Comparison of ENCODE assay signal across 10 cellular contexts in the genomic region with DNA sequence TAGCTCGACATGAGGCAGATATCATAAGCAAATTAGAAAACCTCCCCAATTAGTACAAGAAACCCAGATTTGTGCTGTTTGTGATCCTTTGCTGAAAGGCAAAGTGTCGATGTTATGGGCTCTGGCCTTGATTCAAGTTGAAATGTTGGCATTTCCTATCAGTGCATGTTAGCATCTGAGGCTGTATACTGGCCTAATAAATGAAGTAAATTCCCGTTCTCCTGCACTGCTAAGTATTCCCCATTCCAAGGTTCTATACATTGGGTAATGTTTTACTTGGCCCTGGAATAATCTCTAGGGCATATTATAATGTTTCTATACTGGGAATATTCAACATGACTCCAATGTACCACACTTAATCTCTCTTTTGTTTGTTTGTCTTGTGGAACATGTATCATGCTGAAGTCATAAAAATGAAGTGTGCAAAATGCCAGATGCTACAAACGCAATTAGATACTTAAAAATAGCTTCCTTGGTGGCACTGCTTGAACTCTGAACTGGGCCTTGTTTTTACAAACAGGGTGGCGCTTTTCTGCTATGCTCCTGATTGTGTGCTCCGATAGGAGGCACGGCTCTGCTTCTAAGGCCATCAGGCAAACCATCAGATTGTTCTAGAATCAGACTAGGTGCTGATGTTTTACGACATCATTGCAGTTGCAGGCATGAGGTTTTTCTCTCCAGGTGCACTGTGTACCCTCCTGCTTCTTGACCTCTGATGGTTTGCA.
DNase-seq lines count a peak whose midpoint lies in the region; ATAC-seq and TF ChIP-seq lines count a peak whose summit lies in the region.
"Had no signal": no experiment of that assay in that cellular context is flagged by ENCODE, and none has a peak within 500 bp of the region (broad histone marks: within the 10 kb centered on the region; RNA-seq: fewer than 3 reads in every experiment).

No MANE protein-coding gene starts in this region.

- H3K4me1 ChIP-seq in SK-N-SH (ENCODE audit: control insufficient read depth in 1 of 2, insufficient read depth in 2 of 2, low read depth in 1 of 2, low read length in 1 of 2) (peaks cover 8 to 10% of the 10 kb centered on the region in 2 experiments; a peak in 3 of 4 replicates), ascending aorta (peaks cover 0 to 11% of the 10 kb centered on the region in 2 donors), transverse colon (peaks cover 0 to 41% (median 30%) of the 10 kb centered on the region in 4 donors)
- H3K4me1 ChIP-seq: BLaER1 had no signal

- intact Hi-C loops in ascending aorta (cut with DNase I) = no loop called here
- intact Hi-C loops in transverse colon (cut with DNase I; ENCODE audit: low total_unique reads) = no loop called here
- intact Hi-C loops in dorsolateral prefrontal cortex (cut with DNase I) = no loop called here

- DNase-seq in SK-N-SH = no peak
- DNase-seq in ascending aorta (ENCODE audit: low spot score in 2 of 2) = no peak
- peak; percentile 31 for DNase-seq in iris pigment epithelial cell (ENCODE audit: low read depth)
- peak; percentile 64 for DNase-seq in transverse colon
- DNase-seq in Kasumi-1 (lab: John Stamatoyannopoulos, UW) = no peak
- DNase-seq in HPDE6-E6E7 (ENCODE audit: extremely low spot score) = no peak
- no peak for DNase-seq in dorsolateral prefrontal cortex
- DNase-seq: stimulated activated naive CD4-positive, alpha-beta T cell treated with Interleukin-2 at 50 U/mL for 16 hours had no signal

- no peaks in the 10 kb centered on the region for H3K36me3 ChIP-seq in SK-N-SH (replicated peaks in 1 of 2; ENCODE audit: control insufficient read depth in 1 of 2, insufficient read depth in 2 of 2, low read length in 1 of 2)
- no peaks in the 10 kb centered on the region for H3K36me3 ChIP-seq in ascending aorta
- H3K36me3 ChIP-seq in transverse colon = no peaks in the 10 kb centered on the region

- CTCF ChIA-PET in SK-N-SH (lab: Yijun Ruan, JAX) = interaction anchor here (1.0 to 1.5 kb wide), 3 partner anchors 8 to 100 kb away, joined by 3 to 4 read pairs (median 3); no protein-coding TSS in a partner anchor

- no peak overlapping the region for H3K9ac ChIP-seq in SK-N-SH
- H3K9ac ChIP-seq: BLaER1 had no signal

- no peaks in the 10 kb centered on the region for H3K79me2 ChIP-seq in SK-N-SH (ENCODE audit: insufficient read depth)

- H3K9me2 ChIP-seq in SK-N-SH = no peaks in the 10 kb centered on the region

- TF ChIP-seq POLR2A in transverse colon (IDR thresholded peaks at IDR 0.05) = no peak

- no peak for TF ChIP-seq EP300 in SK-N-SH (IDR thresholded peaks at IDR 0.05; ENCODE audit: borderline replicate concordance in 1 of 2, low read depth in 1 of 2, low read length in 1 of 2)
- TF ChIP-seq EP300 in transverse colon (IDR thresholded peaks at IDR 0.05; ENCODE audit: low read depth) = no peak

- no peaks in the 10 kb centered on the region for H3F3A ChIP-seq in SK-N-SH (replicated peaks; ENCODE audit: insufficient read depth)

- POLR2A ChIA-PET in SK-N-SH (lab: Yijun Ruan, JAX) = no interaction called here

- H3K4me3 ChIP-seq in SK-N-SH (ENCODE audit: low read depth in 2 of 2, low read length in 1 of 2) = no peak overlapping the region
- peak overlapping the region in 1 of 2 donors; percentile 17 for H3K4me3 ChIP-seq in ascending aorta
- H3K4me3 ChIP-seq in transverse colon = peak overlapping the region in 1 of 4 donors; percentile 13
- H3K4me3 ChIP-seq in dorsolateral prefrontal cortex = peak overlapping the region in 29 of 59 donors; percentile 1 to 46 (median 16)
- H3K4me3 ChIP-seq: BLaER1 had no signal

- no peak overlapping the region for H3K4me2 ChIP-seq in SK-N-SH
- H3K4me2 ChIP-seq: BLaER1 had no signal

- in situ Hi-C loops in transverse colon (cut with MboI; ENCODE audit: low pct_ligation_motif_present in 1 of 4, low pct_unique_long_range_greater_than_20kb in 1 of 4, low sequenced_read_pairs in 3 of 4) = no loop called here

- TF ChIP-seq CTCF in SK-N-SH (IDR thresholded peaks at IDR 0.05) = no peak
- no peak for TF ChIP-seq CTCF in ascending aorta (IDR thresholded peaks at IDR 0.05)
- TF ChIP-seq CTCF in transverse colon (IDR thresholded peaks at IDR 0.05) = no peak
- no peak for TF ChIP-seq CTCF in dorsolateral prefrontal cortex (IDR thresholded peaks at IDR 0.05 in 54 of 56, conservative IDR thresholded peaks at IDR 0.05 in 2 of 56; ENCODE audit: low read depth in 1 of 56, partially characterized antibody in 56 of 56)

- no peaks in the 10 kb centered on the region for H3K27me3 ChIP-seq in SK-N-SH (ENCODE audit: insufficient read depth)
- H3K27me3 ChIP-seq in ascending aorta = no peaks in the 10 kb centered on the region
- no peaks in the 10 kb centered on the region for H3K27me3 ChIP-seq in transverse colon
- no peaks in the 10 kb centered on the region for H3K27me3 ChIP-seq in dorsolateral prefrontal cortex
- H3K27me3 ChIP-seq: BLaER1 had no signal

- ATAC-seq in SK-N-SH treated with all-trans-retinoic acid at 6 μM for 48 hours = peak; percentile 55; the same call in 2 of the 3 replicates

- H4K20me1 ChIP-seq in SK-N-SH (ENCODE audit: insufficient read depth) = no peaks in the 10 kb centered on the region
- H4K20me1 ChIP-seq: BLaER1 had no signal

- no peak for TF ChIP-seq RAD21 in SK-N-SH (IDR thresholded peaks at IDR 0.05; ENCODE audit: low read length)

- H2AFZ ChIP-seq in SK-N-SH (ENCODE audit: low read depth) = no peak overlapping the region

- 70% methylated on average over 8 of the region's 8 CpGs for WGBS in SK-N-SH (ENCODE audit: low lambda C conversion rate)
- WGBS in transverse colon (ENCODE audit: low coverage in 1 of 2), 2 donors = 36 to 56% methylated on average over 3 to 8 of the region's 8 CpGs

- H3K27ac ChIP-seq in SK-N-SH (ENCODE audit: low read depth in 2 of 2, low read length in 1 of 2) = no peak overlapping the region; a peak in 1 of 4 replicates
- peak overlapping the region; percentile 42 to 54 for H3K27ac ChIP-seq in ascending aorta
- H3K27ac ChIP-seq in transverse colon = peak overlapping the region; percentile 72 to 80 (median 76)
- H3K27ac ChIP-seq in dorsolateral prefrontal cortex = peak overlapping the region in 4 of 59 donors; percentile 2 to 38 (median 12)
- H3K27ac ChIP-seq: BLaER1 had no signal

- H3K9me3 ChIP-seq in SK-N-SH (no peaks in the 10 kb centered on the region), ascending aorta (peaks cover 0 to 6% of the 10 kb centered on the region in 2 donors), transverse colon (peaks cover 0 to 5% of the 10 kb centered on the region in 2 donors)

TF ChIP-seq in SK-N-SH treated with all-trans-retinoic acid at 6 μM for 48 hours, 23 proteins besides CTCF, POLR2A, EP300 and RAD21:
- TF ChIP-seq, protein P1, sequence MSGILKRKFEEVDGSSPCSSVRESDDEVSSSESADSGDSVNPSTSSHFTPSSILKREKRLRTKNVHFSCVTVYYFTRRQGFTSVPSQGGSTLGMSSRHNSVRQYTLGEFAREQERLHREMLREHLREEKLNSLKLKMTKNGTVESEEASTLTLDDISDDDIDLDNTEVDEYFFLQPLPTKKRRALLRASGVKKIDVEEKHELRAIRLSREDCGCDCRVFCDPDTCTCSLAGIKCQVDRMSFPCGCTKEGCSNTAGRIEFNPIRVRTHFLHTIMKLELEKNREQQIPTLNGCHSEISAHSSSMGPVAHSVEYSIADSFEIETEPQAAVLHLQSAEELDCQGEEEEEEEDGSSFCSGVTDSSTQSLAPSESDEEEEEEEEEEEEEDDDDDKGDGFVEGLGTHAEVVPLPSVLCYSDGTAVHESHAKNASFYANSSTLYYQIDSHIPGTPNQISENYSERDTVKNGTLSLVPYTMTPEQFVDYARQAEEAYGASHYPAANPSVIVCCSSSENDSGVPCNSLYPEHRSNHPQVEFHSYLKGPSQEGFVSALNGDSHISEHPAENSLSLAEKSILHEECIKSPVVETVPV (CRISPR knock-in tag; IDR thresholded peaks at IDR 0.05) = no peak
- 0 out of 2 replicates have a peak, but pooled peaks have one; percentile 34 for TF ChIP-seq TCF4 (CRISPR knock-in tag; IDR thresholded peaks at IDR 0.05; ENCODE audit: borderline replicate concordance)
- TF ChIP-seq OSR1 (CRISPR knock-in tag; IDR thresholded peaks at IDR 0.05) = no peak
- no peak for TF ChIP-seq PPARA (CRISPR knock-in tag; IDR thresholded peaks at IDR 0.05; ENCODE audit: borderline replicate concordance)
- TF ChIP-seq BACH2 (CRISPR knock-in tag; IDR thresholded peaks at IDR 0.05; ENCODE audit: borderline replicate concordance) = no peak
- TF ChIP-seq ZFP30 (CRISPR knock-in tag; IDR thresholded peaks at IDR 0.05) = no peak
- no peak for TF ChIP-seq ARNTL (CRISPR knock-in tag; IDR thresholded peaks at IDR 0.05; ENCODE audit: borderline replicate concordance, low read depth)
- TF ChIP-seq SNAI2 (CRISPR knock-in tag; IDR thresholded peaks at IDR 0.05) = no peak

TF ChIP-seq in SK-N-SH, 30 proteins besides CTCF, POLR2A, EP300 and RAD21 (continues in another document):
- TF ChIP-seq, protein P2, sequence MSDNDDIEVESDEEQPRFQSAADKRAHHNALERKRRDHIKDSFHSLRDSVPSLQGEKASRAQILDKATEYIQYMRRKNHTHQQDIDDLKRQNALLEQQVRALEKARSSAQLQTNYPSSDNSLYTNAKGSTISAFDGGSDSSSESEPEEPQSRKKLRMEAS (IDR thresholded peaks at IDR 0.05; ENCODE audit: low read depth) = no peak
- TF ChIP-seq GABPA (IDR thresholded peaks at IDR 0.05; ENCODE audit: low read depth) (no peak), SMC3 (IDR thresholded peaks at IDR 0.05; ENCODE audit: low read depth, low read length) (no peak), FOSL2 (IDR thresholded peaks at IDR 0.05; ENCODE audit: borderline replicate concordance, low read depth) (no peak)
- TF ChIP-seq, protein P3, sequence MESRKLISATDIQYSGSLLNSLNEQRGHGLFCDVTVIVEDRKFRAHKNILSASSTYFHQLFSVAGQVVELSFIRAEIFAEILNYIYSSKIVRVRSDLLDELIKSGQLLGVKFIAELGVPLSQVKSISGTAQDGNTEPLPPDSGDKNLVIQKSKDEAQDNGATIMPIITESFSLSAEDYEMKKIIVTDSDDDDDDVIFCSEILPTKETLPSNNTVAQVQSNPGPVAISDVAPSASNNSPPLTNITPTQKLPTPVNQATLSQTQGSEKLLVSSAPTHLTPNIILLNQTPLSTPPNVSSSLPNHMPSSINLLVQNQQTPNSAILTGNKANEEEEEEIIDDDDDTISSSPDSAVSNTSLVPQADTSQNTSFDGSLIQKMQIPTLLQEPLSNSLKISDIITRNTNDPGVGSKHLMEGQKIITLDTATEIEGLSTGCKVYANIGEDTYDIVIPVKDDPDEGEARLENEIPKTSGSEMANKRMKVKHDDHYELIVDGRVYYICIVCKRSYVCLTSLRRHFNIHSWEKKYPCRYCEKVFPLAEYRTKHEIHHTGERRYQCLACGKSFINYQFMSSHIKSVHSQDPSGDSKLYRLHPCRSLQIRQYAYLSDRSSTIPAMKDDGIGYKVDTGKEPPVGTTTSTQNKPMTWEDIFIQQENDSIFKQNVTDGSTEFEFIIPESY (IDR thresholded peaks at IDR 0.05; ENCODE audit: borderline replicate concordance, low read depth) = no peak

Comparison
In these comparisons a context has a peak if more than half of its experiments do, and no peak if none do; other contexts are left out.
1. DNase-seq: peak in iris pigment epithelial cell (single experiment) and transverse colon (single experiment); none in SK-N-SH (single experiment), ascending aorta (0 of 2), Kasumi-1 (0 of 2), HPDE6-E6E7 (single experiment) and dorsolateral prefrontal cortex (0 of 10).
2. H3K27ac ChIP-seq: peak in ascending aorta (2 of 2) and transverse colon (4 of 4); none in SK-N-SH (0 of 2).